In the genomic region with DNA sequence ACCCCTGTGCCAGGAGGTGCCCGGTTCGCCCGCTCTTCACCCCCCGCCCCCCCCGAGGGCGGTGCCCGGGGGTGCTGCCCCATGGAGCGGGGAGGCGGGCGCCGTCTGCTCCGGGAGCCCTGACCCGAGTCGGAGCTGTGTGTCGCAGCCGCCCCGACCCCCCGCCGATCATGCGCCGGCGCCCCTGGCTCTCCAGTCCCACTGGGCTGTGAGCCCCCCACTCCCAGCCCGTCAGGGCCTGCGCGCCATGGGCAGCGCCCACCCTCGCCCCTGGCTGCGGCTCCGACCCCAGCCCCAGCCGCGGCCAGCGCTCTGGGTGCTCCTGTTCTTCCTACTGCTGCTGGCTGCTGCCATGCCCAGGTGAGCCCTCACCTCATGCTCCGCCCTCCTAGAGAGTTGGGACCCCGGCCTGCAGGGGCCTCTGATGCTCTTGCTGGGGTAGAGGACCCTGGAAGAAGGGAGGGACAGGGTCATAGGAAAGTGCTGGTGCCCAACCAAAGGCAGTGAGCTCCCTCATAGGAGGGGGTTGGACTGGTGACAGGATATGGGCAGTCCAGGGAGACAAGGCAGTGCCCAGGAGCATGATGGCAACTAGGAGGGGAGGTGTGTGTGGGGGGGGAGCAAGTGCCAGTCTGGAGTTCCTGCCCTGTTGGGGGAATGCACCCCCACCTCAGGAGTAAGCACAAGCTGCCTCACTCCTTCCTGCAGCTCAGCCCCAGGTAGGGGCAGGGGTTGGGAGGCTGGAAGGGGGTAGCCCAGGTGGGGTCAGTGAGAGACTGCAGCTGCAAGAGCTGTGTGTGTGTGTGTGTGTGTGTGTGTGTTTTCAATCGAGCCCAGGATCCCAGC, we compare ENCODE assay signal across 9 cellular contexts. TPM values are rescaled to one million over a fixed set of nuclear protein-coding genes. Genes with fewer than 3 reads are reported as not detected.
A peak's percentile ranks its signal among the peaks of the same experiment; 100 is the strongest.
DNase-seq lines count a peak whose midpoint lies in the region; ATAC-seq and TF ChIP-seq lines count a peak whose summit lies in the region.
"Had no signal": no experiment of that assay in that cellular context is flagged by ENCODE, and none has a peak within 500 bp of the region (broad histone marks: within the 10 kb centered on the region; RNA-seq: fewer than 3 reads in every experiment).

A gene (plus strand): TSS at position 104 of the 846 bp plus-strand sequence. CDS start 144 bp downstream, at position 248.

- peaks cover 74% of the 10 kb centered on the region for H3K27me3 Mint-ChIP-seq in activated CD8-positive, alpha-beta memory T cell treated with anti-CD3 and anti-CD28 coated beads, Interleukin-2, amount 10 ng/mL, durations not matched to agents 7 days and 5 days

- CTCF ChIA-PET in activated CD8-positive, alpha-beta memory T cell treated with anti-CD3 and anti-CD28 coated beads, Interleukin-2, amount 10 ng/mL, durations not matched to agents 7 days and 5 days (lab: Charles Lee) = interaction anchor here (0.7 to 22.1 kb wide), 5 partner anchors 16 to 286 kb away, joined by 3 to 735 read pairs (median 3); a partner anchor contains a TSS

- H3K36me3 Mint-ChIP-seq in activated CD8-positive, alpha-beta memory T cell treated with anti-CD3 and anti-CD28 coated beads, Interleukin-2, amount 10 ng/mL, durations not matched to agents 7 days and 5 days = no peaks in the 10 kb centered on the region

- H3K36me3 ChIP-seq in effector memory CD4-positive, alpha-beta T cell (ENCODE audit: control insufficient read depth, insufficient read depth, low read length) = no peaks in the 10 kb centered on the region
- H3K36me3 ChIP-seq in stomach = no peaks in the 10 kb centered on the region
- H3K36me3 ChIP-seq in gastroesophageal sphincter = no peaks in the 10 kb centered on the region
- H3K36me3 ChIP-seq: SJSA1 had no signal

- WGBS in stomach, 5 donors = 11 to 23% (median 13%) methylated on average over 6 to 35 of the region's 35 CpGs
- WGBS in gastroesophageal sphincter (ENCODE audit: low coverage in 1 of 2), 2 donors = 20% methylated on average over 1 of the region's 35 CpGs

- H3K4me3 ChIP-seq in effector memory CD4-positive, alpha-beta T cell (ENCODE audit: insufficient read depth, low read depth, low read length, poor library complexity, severe bottlenecking) = peak within 1 kb of the TSS; percentile 58
- H3K4me3 ChIP-seq in stomach = peak within 1 kb of the TSS; percentile 31 to 49 (median 32)
- H3K4me3 ChIP-seq in gastroesophageal sphincter = peak within 1 kb of the TSS in 1 of 2 donors; percentile 39
- H3K4me3 ChIP-seq: SJSA1 had no signal

- TF ChIP-seq CTCF in stomach (IDR thresholded peaks at IDR 0.05) = no peak
- no peak for TF ChIP-seq CTCF in gastroesophageal sphincter (IDR thresholded peaks at IDR 0.05)

- no peak for ATAC-seq in activated CD8-positive, alpha-beta memory T cell treated with anti-CD3 and anti-CD28 coated beads, Interleukin-2, amount 10 ng/mL, durations not matched to agents 7 days and 5 days
- ATAC-seq in HG03457 (IDR thresholded peaks at IDR 0.05; ENCODE audit: unreplicated experiment) = peak; percentile 4
- no peak for ATAC-seq in gastroesophageal sphincter

- H3K27ac ChIP-seq in effector memory CD4-positive, alpha-beta T cell (ENCODE audit: insufficient read depth, low read length, poor library complexity, severe bottlenecking) = peak within 1 kb of the TSS; percentile 84
- H3K27ac ChIP-seq in stomach = peak within 1 kb of the TSS in 2 of 5 donors; percentile 3 to 67
- no peak within 1 kb of the TSS for H3K27ac ChIP-seq in gastroesophageal sphincter
- H3K27ac ChIP-seq: SJSA1 had no signal

- TF ChIP-seq POLR2A in stomach (IDR thresholded peaks at IDR 0.05) (no peak), gastroesophageal sphincter (IDR thresholded peaks at IDR 0.05) (peak in 1 of 2 donors; percentile 8)

- peaks cover 15% of the 10 kb centered on the region for H3K4me1 Mint-ChIP-seq in activated CD8-positive, alpha-beta memory T cell treated with anti-CD3 and anti-CD28 coated beads, Interleukin-2, amount 10 ng/mL, durations not matched to agents 7 days and 5 days

- peaks cover 54% of the 10 kb centered on the region for H3K4me1 ChIP-seq in effector memory CD4-positive, alpha-beta T cell (ENCODE audit: control insufficient read depth, insufficient read depth, low read length, poor library complexity, severe bottlenecking)
- H3K4me1 ChIP-seq in stomach (peaks cover 17 to 39% (median 37%) of the 10 kb centered on the region in 4 donors), gastroesophageal sphincter (peaks cover 0 to 35% (median 13%) of the 10 kb centered on the region in 3 donors)
- H3K4me1 ChIP-seq: SJSA1 had no signal

- TF ChIP-seq EP300 in stomach (IDR thresholded peaks at IDR 0.05) = no peak
- TF ChIP-seq EP300 in gastroesophageal sphincter (IDR thresholded peaks at IDR 0.05) = no peak

- peak within 1 kb of the TSS; percentile 38 for H3K4me3 Mint-ChIP-seq in activated CD8-positive, alpha-beta memory T cell treated with anti-CD3 and anti-CD28 coated beads, Interleukin-2, amount 10 ng/mL, durations not matched to agents 7 days and 5 days

- H3K9me3 ChIP-seq in effector memory CD4-positive, alpha-beta T cell (ENCODE audit: control insufficient read depth, low read length) = no peaks in the 10 kb centered on the region
- H3K9me3 ChIP-seq in stomach (no peaks in the 10 kb centered on the region), gastroesophageal sphincter (no peaks in the 10 kb centered on the region)
- H3K9me3 ChIP-seq: SJSA1 had no signal

- intact Hi-C loops in stomach (cut with DNase I; ENCODE audit: low total_unique reads) = no loop called here

- H3K27me3 ChIP-seq in effector memory CD4-positive, alpha-beta T cell (replicated peaks; ENCODE audit: control insufficient read depth, insufficient read depth, low read length, poor library complexity, severe bottlenecking) = no peaks in the 10 kb centered on the region
- H3K27me3 ChIP-seq in stomach (peaks cover 11 to 96% (median 58%) of the 10 kb centered on the region in 3 donors), gastroesophageal sphincter (peaks cover 94% of the 10 kb centered on the region)

- H3K9me3 Mint-ChIP-seq in activated CD8-positive, alpha-beta memory T cell treated with anti-CD3 and anti-CD28 coated beads, Interleukin-2, amount 10 ng/mL, durations not matched to agents 7 days and 5 days (ENCODE audit: low read depth) = no peaks in the 10 kb centered on the region

- no peak for DNase-seq in activated CD8-positive, alpha-beta memory T cell treated with anti-CD3 and anti-CD28 coated beads, Interleukin-2, amount 10 ng/mL, durations not matched to agents 7 days and 5 days
- no peak for DNase-seq in activated CD8-positive, alpha-beta memory T cell treated with anti-CD3 and anti-CD28 coated beads, Interleukin-2, amount 50 U/mL, for 4 hours
- no peak for DNase-seq in effector memory CD4-positive, alpha-beta T cell
- no peak for DNase-seq in stomach
- DNase-seq in stimulated activated CD8-positive, alpha-beta memory T cell treated with anti-CD3 and anti-CD28 coated beads, Interleukin-4, amount 100 ng/mL, for 48 hours = no peak
- no peak for DNase-seq in retina

- no peak within 1 kb of the TSS for H3K27ac Mint-ChIP-seq in activated CD8-positive, alpha-beta memory T cell treated with anti-CD3 and anti-CD28 coated beads, Interleukin-2, amount 10 ng/mL, durations not matched to agents 7 days and 5 days

RNA-seq across cellular contexts. Expression of the gene that starts here (rescaled TPM):
- total RNA-seq in activated CD8-positive, alpha-beta memory T cell treated with anti-CD3 and anti-CD28 coated beads, Interleukin-2, amount 10 ng/mL, durations not matched to agents 7 days and 5 days = under 1 TPM; 0.23 to 0.35 TPM
- total RNA-seq in stomach (1 to 10 TPM in 1 of 5 donors, not detected in 4; 4.3 TPM), gastroesophageal sphincter (not detected)
- polyA plus RNA-seq in stomach = 1 to 10 TPM in 1 of 3 donors, not detected in 2; 6.7 TPM
- total RNA-seq: SJSA1 had no signal
